In the genomic region with DNA sequence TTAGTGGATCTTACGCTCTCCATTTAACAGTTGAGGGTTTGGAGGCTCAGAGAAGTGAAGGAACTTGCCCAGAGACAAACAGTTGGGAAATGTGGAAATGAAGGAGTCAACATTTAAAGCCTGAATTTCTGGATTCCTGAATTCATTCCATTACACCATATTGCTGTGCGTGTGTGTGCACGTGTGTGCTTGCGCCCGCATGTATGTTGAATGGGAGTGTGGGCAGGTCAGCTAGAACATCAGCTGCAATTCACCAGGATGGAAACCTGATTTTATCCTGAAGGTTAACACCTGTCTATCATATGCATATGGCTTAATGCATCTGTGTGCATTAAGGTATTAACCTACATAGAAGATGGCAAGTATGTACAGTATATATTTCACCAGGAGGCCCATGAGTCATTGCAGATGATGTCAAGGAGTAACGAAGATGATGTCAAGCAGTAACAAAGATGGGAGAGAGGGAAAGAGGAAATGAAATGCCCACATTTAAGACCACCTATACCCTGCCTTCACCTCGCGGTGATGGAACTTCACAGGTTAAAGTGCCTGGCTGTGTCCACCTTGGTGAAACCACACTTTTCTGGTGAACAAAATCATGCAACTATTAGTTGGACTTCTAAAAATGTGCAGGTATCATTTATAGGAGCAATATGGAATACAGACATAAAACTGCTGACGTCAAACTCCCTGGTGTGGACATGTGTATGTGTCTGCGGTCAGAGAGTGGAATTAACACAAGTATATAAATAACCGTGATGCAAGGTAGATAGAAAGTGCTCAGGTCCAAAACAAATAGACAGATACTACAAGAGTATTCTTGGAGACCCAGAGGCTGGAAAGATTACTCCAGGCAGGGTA, we compare ENCODE assay signal across 1 cellular context.
TF ChIP-seq lines count a peak whose summit lies in the region.

No MANE protein-coding gene starts in this region.

TF ChIP-seq in H1, 55 proteins besides CTCF, POLR2A, EP300 and RAD21:
- TF ChIP-seq TCF12 (IDR thresholded peaks at IDR 0.05; ENCODE audit: low read depth, low read length), result no peak
- no peak for TF ChIP-seq KDM5A (IDR thresholded peaks at IDR 0.05; ENCODE audit: low read length)
- no peak for TF ChIP-seq PHF8 (conservative IDR thresholded peaks at IDR 0.05; ENCODE audit: low read depth, low read length)
- TF ChIP-seq, protein P1, sequence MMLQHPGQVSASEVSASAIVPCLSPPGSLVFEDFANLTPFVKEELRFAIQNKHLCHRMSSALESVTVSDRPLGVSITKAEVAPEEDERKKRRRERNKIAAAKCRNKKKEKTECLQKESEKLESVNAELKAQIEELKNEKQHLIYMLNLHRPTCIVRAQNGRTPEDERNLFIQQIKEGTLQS (IDR thresholded peaks at IDR 0.05; ENCODE audit: insufficient read depth, low read depth, low read length), result no peak
- no peak for TF ChIP-seq JUN (IDR thresholded peaks at IDR 0.05; ENCODE audit: low read depth, low read length)
